In genomic region chr1:214427871-214428277, GRCh38 we compare ENCODE assay signal across 1 cellular context.
TF ChIP-seq lines count a peak whose summit lies in the region.

No MANE protein-coding gene starts in this region.

TF ChIP-seq in GM12878, 131 proteins besides CTCF, POLR2A, EP300 and RAD21 (continued from another document):
- TF ChIP-seq CREM (IDR thresholded peaks at IDR 0.05; ENCODE audit: low read depth) (peak; percentile 41), ZNF217 (IDR thresholded peaks at IDR 0.05) (no peak), ATF7 (IDR thresholded peaks at IDR 0.05; ENCODE audit: low read depth) (peak; percentile 91), NR2C1 (IDR thresholded peaks at IDR 0.05) (0 out of 2 replicates have a peak, but pooled peaks have one; percentile 18), PRDM15 (CRISPR knock-in tag; IDR thresholded peaks at IDR 0.05) (no peak), ZBTB40 (IDR thresholded peaks at IDR 0.05; ENCODE audit: borderline replicate concordance) (peak; percentile 24; the same call in 1 of the 2 replicates), GATAD2B (conservative IDR thresholded peaks at IDR 0.05; ENCODE audit: low read depth) (peak; percentile 74; the same call in 1 of the 2 replicates), SKIL (IDR thresholded peaks at IDR 0.05; ENCODE audit: low read depth, poor library complexity, severe bottlenecking) (peak; percentile 63), IRF3 (IDR thresholded peaks at IDR 0.05) (no peak), BHLHE40 (IDR thresholded peaks at IDR 0.05; ENCODE audit: borderline replicate concordance in 1 of 2, low read depth in 2 of 2, low read length in 1 of 2) (peak; percentile 48 to 70; a peak in 3 of 4 replicates), RB1 (IDR thresholded peaks at IDR 0.05; ENCODE audit: borderline replicate concordance) (no peak), ZBTB33 (IDR thresholded peaks at IDR 0.05) (no peak), LARP7 (IDR thresholded peaks at IDR 0.05) (no peak)
